16 cellular contexts compared by ENCODE assay signal in genomic region chr12:130484221-130484620, GRCh38.
"Had no signal": no experiment of that assay in that cellular context is flagged by ENCODE, and none has a peak within 500 bp of the region (broad histone marks: within the 10 kb centered on the region; RNA-seq: fewer than 3 reads in every experiment).

No MANE protein-coding gene starts in this region.

- H2AFZ ChIP-seq: hepatocyte had no signal

- H3K27me3 ChIP-seq: hepatocyte, uterus had no signal

- ATAC-seq: effector memory CD8-positive, alpha-beta T cell; naive thymus-derived CD4-positive, alpha-beta T cell had no signal

- H3K4me3 Mint-ChIP-seq: dendritic cell treated with granulocyte-macrophage colony-stimulating factor and Interleukin-4, amounts not matched to agents 40 ng/mL and 50 ng/mL, for 4 days; effector memory CD8-positive, alpha-beta T cell; naive thymus-derived CD4-positive, alpha-beta T cell; nephron progenitor cell; type B pancreatic cell had no signal

- H3K27ac ChIP-seq: esophagus squamous epithelium, hepatocyte, neutrophil, sigmoid colon, skin epidermis, uterus had no signal

- H3K4me1 ChIP-seq: sigmoid colon, uterus had no signal

- H3K36me3 ChIP-seq: esophagus squamous epithelium, neutrophil, sigmoid colon, uterus had no signal

- H3K4me2 ChIP-seq: hepatocyte had no signal

- H3K27me3 Mint-ChIP-seq: type B pancreatic cell had no signal

- H3K27ac Mint-ChIP-seq: dendritic cell treated with granulocyte-macrophage colony-stimulating factor and Interleukin-4, amounts not matched to agents 40 ng/mL and 50 ng/mL, for 4 days; effector memory CD8-positive, alpha-beta T cell; naive thymus-derived CD4-positive, alpha-beta T cell; nephron progenitor cell; type B pancreatic cell had no signal

- FAIRE-seq: colon had no signal

- DNase-seq: effector memory CD8-positive, alpha-beta T cell; esophagus squamous epithelium; foreskin fibroblast; head of caudate nucleus; naive thymus-derived CD4-positive, alpha-beta T cell; nephron progenitor cell; sigmoid colon; stimulated activated CD4-positive, alpha-beta T cell treated with anti-CD3 and anti-CD28 coated beads, Interleukin-12 subunit alpha, Interleukin-12 subunit beta, amount 100 ng/mL, for 4 hours; stimulated activated naive CD4-positive, alpha-beta T cell; uterus had no signal

- H3K4me3 ChIP-seq: esophagus squamous epithelium, hepatocyte, sigmoid colon, skin epidermis, uterus had no signal

- H3K79me2 ChIP-seq: hepatocyte had no signal

- H3K9me3 ChIP-seq: esophagus squamous epithelium, neutrophil, sigmoid colon, uterus had no signal

- H3K36me3 Mint-ChIP-seq: naive thymus-derived CD4-positive, alpha-beta T cell; type B pancreatic cell had no signal
